Comparison of ENCODE assay signal across 8 cellular contexts in the genomic region with DNA sequence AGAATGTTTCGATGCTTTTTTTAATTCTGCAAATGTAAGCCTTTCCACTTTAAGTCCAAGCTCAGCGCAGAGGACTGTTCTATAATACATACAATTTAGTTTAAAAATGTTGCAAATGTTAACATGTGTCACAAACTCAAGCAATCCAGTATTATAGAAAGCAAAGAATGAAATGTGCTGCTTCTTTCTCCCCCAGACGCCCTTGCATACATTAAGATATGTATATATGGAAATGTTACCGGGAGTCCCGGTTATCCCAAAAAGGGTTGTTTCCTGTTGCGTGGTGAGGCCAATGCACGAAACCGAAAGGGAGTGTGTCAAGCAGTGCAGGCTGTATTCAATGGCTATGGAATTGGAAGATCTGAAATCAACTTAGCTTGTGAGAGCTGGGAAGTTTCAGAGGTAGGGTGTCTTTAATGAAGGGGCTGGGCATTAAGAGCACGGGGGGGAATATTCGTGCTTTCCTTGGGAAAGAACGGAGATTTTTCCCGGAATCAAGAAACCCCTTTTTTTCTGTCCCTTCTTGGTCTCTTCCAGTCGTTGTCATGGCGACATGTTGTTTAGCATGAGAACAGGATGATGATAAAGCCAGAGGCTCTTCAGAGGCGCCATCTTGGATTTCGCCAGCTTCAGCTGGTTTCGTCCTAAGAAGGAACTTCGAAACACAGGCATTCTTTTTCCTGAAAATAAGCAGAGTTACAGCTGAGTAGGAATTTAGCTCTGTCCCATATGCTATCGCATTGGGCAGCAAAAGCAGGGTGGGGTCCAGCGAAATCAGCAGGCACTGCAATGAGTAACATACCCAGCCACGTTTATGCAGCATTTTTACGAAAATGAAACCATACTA. TPM values are rescaled to one million over a fixed set of nuclear protein-coding genes. Genes with fewer than 3 reads are reported as not detected.
DNase-seq lines count a peak whose midpoint lies in the region; ATAC-seq and TF ChIP-seq lines count a peak whose summit lies in the region.

No MANE protein-coding gene starts in this region.

- H3K9ac ChIP-seq in SK-N-SH: peak overlapping the region; percentile 98

- H3K27ac Mint-ChIP-seq in activated naive CD8-positive, alpha-beta T cell: peak overlapping the region; percentile 99

- H3K4me1 Mint-ChIP-seq in activated naive CD8-positive, alpha-beta T cell (ENCODE audit: low read depth): peaks cover 31% of the 10 kb centered on the region

- TF ChIP-seq RAD21 in SK-N-SH (IDR thresholded peaks at IDR 0.05; ENCODE audit: low read length): no peak

- H3K4me3 ChIP-seq in GM06990 (replicated peaks; ENCODE audit: low read depth, low read length) (peak overlapping the region; percentile 69), SK-N-SH (ENCODE audit: low read depth in 2 of 2, low read length in 1 of 2) (peak overlapping the region; percentile 66 to 81), thyroid gland (replicated peaks in 1 of 3) (peak overlapping the region; percentile 50 to 70 (median 67))

- H3K36me3 Mint-ChIP-seq in activated naive CD8-positive, alpha-beta T cell: no peaks in the 10 kb centered on the region

- intact Hi-C loops in thyroid gland (cut with DNase I): loop anchor here (5.0 kb wide), 1 partner anchor 37 kb away; no protein-coding TSS in a partner anchor

- TF ChIP-seq CTCF in GM06990 (IDR thresholded peaks at IDR 0.05; ENCODE audit: insufficient read depth, low read length, poor library complexity, severe bottlenecking) (no peak), SK-N-SH (IDR thresholded peaks at IDR 0.05) (no peak; the same call in 1 of the 2 replicates), omental fat pad (IDR thresholded peaks at IDR 0.05) (no peak), thyroid gland (IDR thresholded peaks at IDR 0.05) (peak in 1 of 6 experiments; percentile 6)

- H3K79me2 ChIP-seq in SK-N-SH (ENCODE audit: insufficient read depth): peaks cover 5% of the 10 kb centered on the region; the same call in 1 of the 2 replicates

- H3F3A ChIP-seq in SK-N-SH (replicated peaks; ENCODE audit: insufficient read depth): peaks cover 29% of the 10 kb centered on the region

- TF ChIP-seq EP300 in SK-N-SH (IDR thresholded peaks at IDR 0.05; ENCODE audit: borderline replicate concordance in 1 of 2, low read depth in 1 of 2, low read length in 1 of 2): peak in 1 of 2 experiments; percentile 19; a peak in 1 of 4 replicates

- no peaks in the 10 kb centered on the region; the same call in none of the 2 replicates for H3K27me3 ChIP-seq in GM06990 (replicated peaks; ENCODE audit: control insufficient read depth, insufficient read depth, low read length)
- H3K27me3 ChIP-seq in SK-N-SH (ENCODE audit: insufficient read depth): no peaks in the 10 kb centered on the region
- H3K27me3 ChIP-seq in thyroid gland: no peaks in the 10 kb centered on the region

- H3K9me3 ChIP-seq in SK-N-SH (no peaks in the 10 kb centered on the region), thyroid gland (no peaks in the 10 kb centered on the region)

- H3K4me3 Mint-ChIP-seq in activated naive CD8-positive, alpha-beta T cell: peak overlapping the region; percentile 96

- H3K4me2 ChIP-seq in SK-N-SH: peak overlapping the region; percentile 90

- peak in 1 of 2 donors; percentile 73 for TF ChIP-seq POLR2A in thyroid gland (IDR thresholded peaks at IDR 0.05)

- WGBS in SK-N-SH (ENCODE audit: low lambda C conversion rate): 2% methylated on average over 22 of the region's 22 CpGs
- WGBS in thyroid gland, 2 donors: 0% methylated on average over 22 of the region's 22 CpGs

- no peaks in the 10 kb centered on the region for H3K9me2 ChIP-seq in SK-N-SH

- H3K27ac ChIP-seq in SK-N-SH (ENCODE audit: low read depth in 2 of 2, low read length in 1 of 2): peak overlapping the region; percentile 98 to 99
- peak overlapping the region; percentile 94 to 98 (median 98) for H3K27ac ChIP-seq in thyroid gland

- POLR2A ChIA-PET in SK-N-SH (lab: Yijun Ruan, JAX): interaction anchor here (0.9 to 4.5 kb wide), 17 partner anchors 8 to 242 kb away, joined by 3 to 38 read pairs (median 4); a partner anchor contains a TSS

- H4K20me1 ChIP-seq in SK-N-SH (ENCODE audit: insufficient read depth): no peaks in the 10 kb centered on the region

- H3K9me3 Mint-ChIP-seq in activated naive CD8-positive, alpha-beta T cell (ENCODE audit: low read depth): no peaks in the 10 kb centered on the region

- peak; percentile 73 for DNase-seq in GM06990 (ENCODE audit: extremely low read depth, insufficient read length)
- DNase-seq in NCI-H1092 treated with DMSO at 0.1 percent for 48 hours (lab: John Stamatoyannopoulos, UW): peak; percentile 87
- peak; percentile 73 for DNase-seq in SK-N-SH
- DNase-seq in glomerular visceral epithelial cell (ENCODE audit: extremely low spot score): peak; percentile 95
- DNase-seq in omental fat pad (ENCODE audit: low spot score): no peak
- peak; percentile 78 to 88 for DNase-seq in thyroid gland

- 0 out of 2 replicates have a peak overlapping the region, but pooled peaks have one; percentile 56 for H2AFZ ChIP-seq in SK-N-SH (ENCODE audit: low read depth)

- no peaks in the 10 kb centered on the region for H3K27me3 Mint-ChIP-seq in activated naive CD8-positive, alpha-beta T cell

- H3K4me1 ChIP-seq in SK-N-SH (ENCODE audit: control insufficient read depth in 1 of 2, insufficient read depth in 2 of 2, low read depth in 1 of 2, low read length in 1 of 2): peaks cover 18 to 19% of the 10 kb centered on the region in 2 experiments
- peaks cover 6 to 9% of the 10 kb centered on the region in 2 donors for H3K4me1 ChIP-seq in thyroid gland

- ATAC-seq in HG02588 (IDR thresholded peaks at IDR 0.05; ENCODE audit: unreplicated experiment) (peak; percentile 63), omental fat pad (ENCODE audit: low FRiP score) (peak; percentile 50)

- CTCF ChIA-PET in SK-N-SH (lab: Yijun Ruan, JAX): interaction anchor here (0.9 to 5.1 kb wide), 28 partner anchors 10 to 221 kb away, joined by 3 to 88 read pairs (median 5); a partner anchor contains a TSS

- no peaks in the 10 kb centered on the region for H3K36me3 ChIP-seq in GM06990 (ENCODE audit: control insufficient read depth, insufficient read depth, low read length)
- no peaks in the 10 kb centered on the region for H3K36me3 ChIP-seq in SK-N-SH (replicated peaks in 1 of 2; ENCODE audit: control insufficient read depth in 1 of 2, insufficient read depth in 2 of 2, low read length in 1 of 2)
- H3K36me3 ChIP-seq in thyroid gland: no peaks in the 10 kb centered on the region

TF ChIP-seq in SK-N-SH, 30 proteins besides CTCF, POLR2A, EP300 and RAD21 (continues in another document):
- TF ChIP-seq, protein P1, sequence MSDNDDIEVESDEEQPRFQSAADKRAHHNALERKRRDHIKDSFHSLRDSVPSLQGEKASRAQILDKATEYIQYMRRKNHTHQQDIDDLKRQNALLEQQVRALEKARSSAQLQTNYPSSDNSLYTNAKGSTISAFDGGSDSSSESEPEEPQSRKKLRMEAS (IDR thresholded peaks at IDR 0.05; ENCODE audit: low read depth): peak; percentile 47
- no peak for TF ChIP-seq EZH2phosphoT487 (IDR thresholded peaks at IDR 0.05; ENCODE audit: borderline replicate concordance, low read depth)
- no peak for TF ChIP-seq TCF12 (IDR thresholded peaks at IDR 0.05)
- TF ChIP-seq, protein P2, sequence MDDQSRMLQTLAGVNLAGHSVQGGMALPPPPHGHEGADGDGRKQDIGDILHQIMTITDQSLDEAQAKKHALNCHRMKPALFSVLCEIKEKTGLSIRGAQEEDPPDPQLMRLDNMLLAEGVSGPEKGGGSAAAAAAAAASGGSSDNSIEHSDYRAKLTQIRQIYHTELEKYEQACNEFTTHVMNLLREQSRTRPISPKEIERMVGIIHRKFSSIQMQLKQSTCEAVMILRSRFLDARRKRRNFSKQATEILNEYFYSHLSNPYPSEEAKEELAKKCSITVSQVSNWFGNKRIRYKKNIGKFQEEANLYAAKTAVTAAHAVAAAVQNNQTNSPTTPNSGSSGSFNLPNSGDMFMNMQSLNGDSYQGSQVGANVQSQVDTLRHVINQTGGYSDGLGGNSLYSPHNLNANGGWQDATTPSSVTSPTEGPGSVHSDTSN (IDR thresholded peaks at IDR 0.05): peak; percentile 58; the same call in 1 of the 2 replicates
- TF ChIP-seq, protein P3, sequence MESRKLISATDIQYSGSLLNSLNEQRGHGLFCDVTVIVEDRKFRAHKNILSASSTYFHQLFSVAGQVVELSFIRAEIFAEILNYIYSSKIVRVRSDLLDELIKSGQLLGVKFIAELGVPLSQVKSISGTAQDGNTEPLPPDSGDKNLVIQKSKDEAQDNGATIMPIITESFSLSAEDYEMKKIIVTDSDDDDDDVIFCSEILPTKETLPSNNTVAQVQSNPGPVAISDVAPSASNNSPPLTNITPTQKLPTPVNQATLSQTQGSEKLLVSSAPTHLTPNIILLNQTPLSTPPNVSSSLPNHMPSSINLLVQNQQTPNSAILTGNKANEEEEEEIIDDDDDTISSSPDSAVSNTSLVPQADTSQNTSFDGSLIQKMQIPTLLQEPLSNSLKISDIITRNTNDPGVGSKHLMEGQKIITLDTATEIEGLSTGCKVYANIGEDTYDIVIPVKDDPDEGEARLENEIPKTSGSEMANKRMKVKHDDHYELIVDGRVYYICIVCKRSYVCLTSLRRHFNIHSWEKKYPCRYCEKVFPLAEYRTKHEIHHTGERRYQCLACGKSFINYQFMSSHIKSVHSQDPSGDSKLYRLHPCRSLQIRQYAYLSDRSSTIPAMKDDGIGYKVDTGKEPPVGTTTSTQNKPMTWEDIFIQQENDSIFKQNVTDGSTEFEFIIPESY (IDR thresholded peaks at IDR 0.05; ENCODE audit: borderline replicate concordance, low read depth): no peak
- TF ChIP-seq, protein P4, sequence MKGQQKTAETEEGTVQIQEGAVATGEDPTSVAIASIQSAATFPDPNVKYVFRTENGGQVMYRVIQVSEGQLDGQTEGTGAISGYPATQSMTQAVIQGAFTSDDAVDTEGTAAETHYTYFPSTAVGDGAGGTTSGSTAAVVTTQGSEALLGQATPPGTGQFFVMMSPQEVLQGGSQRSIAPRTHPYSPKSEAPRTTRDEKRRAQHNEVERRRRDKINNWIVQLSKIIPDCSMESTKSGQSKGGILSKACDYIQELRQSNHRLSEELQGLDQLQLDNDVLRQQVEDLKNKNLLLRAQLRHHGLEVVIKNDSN (IDR thresholded peaks at IDR 0.05; ENCODE audit: borderline replicate concordance, low read depth): no peak
- peak; percentile 47; the same call in 1 of the 2 replicates for TF ChIP-seq JUND (IDR thresholded peaks at IDR 0.05)
- no peak for TF ChIP-seq FOSL2 (IDR thresholded peaks at IDR 0.05; ENCODE audit: borderline replicate concordance, low read depth)

RNA-seq across cellular contexts. Expression of a gene that starts 10.1 kb away (rescaled TPM):
- 19.2 and 22.5 TPM in 2 replicates for polyA plus RNA-seq in SK-N-SH (2012; rRNA removed)
- polyA plus RNA-seq in SK-N-SH (2012; cell fraction: cytosol; rRNA removed): 18.9 and 20.4 TPM in 2 replicates
- 14.6 and 18.6 TPM in 2 replicates for polyA plus RNA-seq in SK-N-SH (2012; cell fraction: nucleus; rRNA removed)
- total RNA-seq in omental fat pad (10 to 100 TPM; 32.9 to 54.0 (median 48.1) TPM), thyroid gland (10 to 100 TPM; 20.7 to 43.0 (median 36.3) TPM)

RNA-seq across cellular contexts. Expression of a gene that starts 18.2 kb away (rescaled TPM):
- 102 and 111 TPM in 2 replicates for polyA plus RNA-seq in SK-N-SH (2012; rRNA removed)
- polyA plus RNA-seq in SK-N-SH (2012; cell fraction: cytosol; rRNA removed): 109 TPM in 2 replicates
- polyA plus RNA-seq in SK-N-SH (2012; cell fraction: nucleus; rRNA removed): 123 and 128 TPM in 2 replicates
- total RNA-seq in omental fat pad (100 to 1,000 TPM; 134 to 197 (median 158) TPM), thyroid gland (100 to 1,000 TPM; 151 to 210 (median 171) TPM)
